In genomic region chrX:20668550-20668949, GRCh38 we compare ENCODE assay signal across 30 cellular contexts.
A peak's percentile ranks its signal among the peaks of the same experiment; 100 is the strongest.
DNase-seq lines count a peak whose midpoint lies in the region; ATAC-seq, FAIRE-seq and TF ChIP-seq lines count a peak whose summit lies in the region.
"Had no signal": no experiment of that assay in that cellular context is flagged by ENCODE, and none has a peak within 500 bp of the region (broad histone marks: within the 10 kb centered on the region; RNA-seq: fewer than 3 reads in every experiment).

No MANE protein-coding gene starts in this region.

- no peak for TF ChIP-seq CTCF in neural progenitor cell (IDR thresholded peaks at IDR 0.05)

- no peaks in the 10 kb centered on the region for H3K27me3 Mint-ChIP-seq in neural progenitor cell (ENCODE audit: insufficient read depth, low read depth)
- peaks cover 0 to 2% (median 0%) of the 10 kb centered on the region in 5 donors for H3K27me3 Mint-ChIP-seq in naive thymus-derived CD8-positive, alpha-beta T cell

- H3K4me2 ChIP-seq in neural progenitor cell: no peak overlapping the region

- no peak overlapping the region for H3K9ac ChIP-seq in neural progenitor cell
- H3K9ac ChIP-seq: BLaER1 treated with 17β-estradiol and CSF1 and Interleukin-3, amounts not matched to agents 10 nM and 100 nM; GM23248 had no signal

- H3K79me2 ChIP-seq in neural progenitor cell (ENCODE audit: low read depth): no peaks in the 10 kb centered on the region

- FAIRE-seq in urothelium cell line (lab: Jason Lieb, UNC) (no peak), frontal cortex (lab: Jason Lieb, UNC) (no peak)
- FAIRE-seq: GM18507, HepG2, K562 had no signal

- DNase-seq in NOMO-1 treated with DMSO at 0.1 percent for 48 hours (lab: John Stamatoyannopoulos, UW; ENCODE audit: unreplicated experiment) (peak; percentile 19), NOMO-1 treated with dmso at 0.1 percent for 144 hours (lab: John Stamatoyannopoulos, UW; ENCODE audit: unreplicated experiment) (no peak), OCI-M1 (lab: John Stamatoyannopoulos, UW) (peak; percentile 0), neural progenitor cell (ENCODE audit: low spot score) (no peak), urothelium cell line (ENCODE audit: low spot score) (no peak), frontal cortex (ENCODE audit: low spot score in 2 of 2) (no peak)
- DNase-seq in naive thymus-derived CD8-positive, alpha-beta T cell: no peak
- DNase-seq: ACHN; Caco-2; CD4-positive, alpha-beta memory T cell; DMS 273 treated with DMSO at 0.1 percent for 48 hours; DMS79 treated with DMSO at 0.1 percent for 48 hours; GM23248; H9; HFFc6; NCI-H1105; NCI-H146; NCI-H2029; NCI-H226; NCI-H510A treated with DMSO at 0.1 percent for 48 hours; NCI-H748 treated with DMSO at 0.1 percent for 48 hours; NK-92 treated with Interleukin-12 subunit alpha and Interleukin-12 subunit beta, amount 100 ng/mL, for 24 hours; Right ventricle myocardium superior had no signal

- POLR2A ChIA-PET in naive thymus-derived CD8-positive, alpha-beta T cell (lab: Charles Lee): no interaction called here

- no peaks in the 10 kb centered on the region for H3K36me3 ChIP-seq in neural progenitor cell
- H3K36me3 ChIP-seq: BLaER1 treated with 17β-estradiol and CSF1 and Interleukin-3, amounts not matched to agents 10 nM and 100 nM had no signal

- H3K27ac Mint-ChIP-seq in neural progenitor cell: no peak overlapping the region
- no peak overlapping the region for H3K27ac Mint-ChIP-seq in naive thymus-derived CD8-positive, alpha-beta T cell
- H3K27ac Mint-ChIP-seq: CD4-positive, alpha-beta memory T cell; H9; HFFc6 had no signal

- H3K9me3 Mint-ChIP-seq in neural progenitor cell: no peaks in the 10 kb centered on the region
- no peaks in the 10 kb centered on the region for H3K9me3 Mint-ChIP-seq in naive thymus-derived CD8-positive, alpha-beta T cell

- H3K9me3 ChIP-seq in neural progenitor cell (ENCODE audit: low read depth): no peaks in the 10 kb centered on the region
- H3K9me3 ChIP-seq: BLaER1 treated with 17β-estradiol and CSF1 and Interleukin-3, amounts not matched to agents 10 nM and 100 nM; Caco-2 had no signal

- ATAC-seq in HG03060 (IDR thresholded peaks at IDR 0.05; ENCODE audit: low read depth, unreplicated experiment): peak; percentile 60
- ATAC-seq in naive thymus-derived CD8-positive, alpha-beta T cell: no peak
- ATAC-seq: HepG2, K562 had no signal

- H3K4me3 ChIP-seq in neural progenitor cell: no peak overlapping the region
- H3K4me3 ChIP-seq: BLaER1 treated with 17β-estradiol and CSF1 and Interleukin-3, amounts not matched to agents 10 nM and 100 nM; GM23248; K562 had no signal

- no peaks in the 10 kb centered on the region for H4K20me1 ChIP-seq in neural progenitor cell (ENCODE audit: low read depth)
- H4K20me1 ChIP-seq: BLaER1 treated with 17β-estradiol and CSF1 and Interleukin-3, amounts not matched to agents 10 nM and 100 nM had no signal

- no peak overlapping the region for H3K27ac ChIP-seq in neural progenitor cell
- H3K27ac ChIP-seq: 22Rv1, GM23248, HL-60 had no signal

- no peak overlapping the region for H3K4me3 Mint-ChIP-seq in neural progenitor cell
- no peak overlapping the region for H3K4me3 Mint-ChIP-seq in naive thymus-derived CD8-positive, alpha-beta T cell
- H3K4me3 Mint-ChIP-seq: CD4-positive, alpha-beta memory T cell; H9; HFFc6 had no signal

- peaks cover 14% of the 10 kb centered on the region for H3K4me1 ChIP-seq in neural progenitor cell
- H3K4me1 ChIP-seq: Caco-2 had no signal

- H3K4me1 Mint-ChIP-seq in neural progenitor cell: peaks cover 31% of the 10 kb centered on the region
- H3K4me1 Mint-ChIP-seq in naive thymus-derived CD8-positive, alpha-beta T cell: no peaks in the 10 kb centered on the region
- H3K4me1 Mint-ChIP-seq: CD4-positive, alpha-beta memory T cell had no signal

- H2AFZ ChIP-seq in neural progenitor cell (replicated peaks): no peak overlapping the region
- H2AFZ ChIP-seq: GM23248 had no signal

- H3K27me3 ChIP-seq in neural progenitor cell: no peaks in the 10 kb centered on the region
- H3K27me3 ChIP-seq: BLaER1 treated with 17β-estradiol and CSF1 and Interleukin-3, amounts not matched to agents 10 nM and 100 nM had no signal

- no peaks in the 10 kb centered on the region for H3K36me3 Mint-ChIP-seq in neural progenitor cell
- H3K36me3 Mint-ChIP-seq in naive thymus-derived CD8-positive, alpha-beta T cell: no peaks in the 10 kb centered on the region
- H3K36me3 Mint-ChIP-seq: CD4-positive, alpha-beta memory T cell had no signal

- H3F3A ChIP-seq in neural progenitor cell (ENCODE audit: low read depth): no peaks in the 10 kb centered on the region

Comparison
In these comparisons a context has a peak if more than half of its experiments do, and no peak if none do; other contexts are left out.
1. DNase-seq: peak in NOMO-1 treated with DMSO at 0.1 percent for 48 hours (single experiment) and OCI-M1 (single experiment); none in NOMO-1 treated with dmso at 0.1 percent for 144 hours (single experiment), neural progenitor cell (single experiment), urothelium cell line (single experiment), naive thymus-derived CD8-positive, alpha-beta T cell (0 of 10) and frontal cortex (0 of 2).